Comparison of ENCODE assay signal across 10 cellular contexts in the genomic region with DNA sequence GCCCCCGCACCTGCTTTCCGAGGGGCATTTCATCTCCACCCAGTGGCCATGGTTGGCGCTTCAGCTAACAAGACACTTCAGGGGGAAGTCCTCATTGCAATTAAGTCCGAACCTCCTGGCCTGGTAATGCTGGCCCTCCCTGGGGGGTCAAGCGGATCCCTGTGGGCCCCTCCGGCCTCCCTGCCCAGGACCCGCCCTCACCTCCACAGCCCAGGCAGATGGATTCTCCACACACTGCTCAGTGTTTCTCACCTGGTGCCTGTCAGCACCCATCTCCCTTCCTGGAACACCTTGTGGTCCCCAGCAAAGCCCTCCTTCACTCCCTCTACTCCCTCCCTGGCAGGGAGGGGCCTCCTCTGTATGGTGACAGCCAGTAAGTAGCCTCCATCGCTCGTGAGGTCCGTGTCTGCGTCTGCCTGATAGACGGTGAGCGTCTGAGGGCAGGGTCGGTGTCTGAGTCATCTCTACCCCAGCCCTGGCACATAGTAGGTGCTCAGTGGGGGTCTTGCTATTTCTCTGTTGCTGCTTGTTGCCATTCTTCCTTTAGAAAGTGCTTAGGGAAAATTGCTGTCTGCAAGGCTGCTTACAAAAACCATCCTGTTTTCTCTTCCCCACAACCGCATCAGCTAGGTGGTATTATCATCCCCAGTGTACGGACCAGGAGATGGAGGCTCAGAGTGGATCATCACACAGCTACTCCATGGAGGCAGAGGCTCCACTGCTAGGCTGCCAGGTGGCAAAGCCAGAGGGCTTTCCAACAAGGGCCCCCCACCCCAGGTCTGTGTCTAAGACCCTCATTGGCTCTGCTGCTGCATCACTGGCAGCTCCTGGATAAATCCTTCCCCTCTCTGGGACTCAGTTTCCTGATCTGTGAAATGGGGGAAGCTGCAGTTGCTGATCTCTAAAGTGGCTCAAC. TPM values are rescaled to one million over a fixed set of nuclear protein-coding genes. Genes with fewer than 3 reads are reported as not detected.
DNase-seq lines count a peak whose midpoint lies in the region; ATAC-seq and TF ChIP-seq lines count a peak whose summit lies in the region.
"Had no signal": no experiment of that assay in that cellular context is flagged by ENCODE, and none has a peak within 500 bp of the region (broad histone marks: within the 10 kb centered on the region; RNA-seq: fewer than 3 reads in every experiment).

No MANE protein-coding gene starts in this region.

- peaks cover 60% of the 10 kb centered on the region for H3K4me1 Mint-ChIP-seq in Calu3 (ENCODE audit: low read depth, unreplicated experiment)

- H3K36me3 ChIP-seq in osteoblast (ENCODE audit: insufficient read depth, low read length) = no peaks in the 10 kb centered on the region
- H3K36me3 ChIP-seq in mucosa of descending colon (ENCODE audit: low read depth) = no peaks in the 10 kb centered on the region

- ATAC-seq in mucosa of descending colon (no peak), HG03342 (IDR thresholded peaks at IDR 0.05; ENCODE audit: unreplicated experiment) (no peak)

- peak overlapping the region; percentile 83 for H3K27ac Mint-ChIP-seq in Calu3 (ENCODE audit: unreplicated experiment)
- H3K27ac Mint-ChIP-seq: activated CD4-positive, alpha-beta memory T cell treated with anti-CD3 and anti-CD28 coated beads, Interleukin-2, amount 10 ng/mL, durations not matched to agents 7 days and 5 days had no signal

- H3K4me3 ChIP-seq in epithelial cell of proximal tubule (ENCODE audit: low read depth, low read length) (no peak overlapping the region), osteoblast (ENCODE audit: insufficient read depth, low read length) (no peak overlapping the region), mucosa of descending colon (no peak overlapping the region)

- no peaks in the 10 kb centered on the region for H4K20me1 ChIP-seq in osteoblast (ENCODE audit: insufficient read depth, low read length)

- no peaks in the 10 kb centered on the region for H3K9me3 Mint-ChIP-seq in Calu3 (ENCODE audit: low read depth, unreplicated experiment)
- H3K9me3 Mint-ChIP-seq: activated CD4-positive, alpha-beta memory T cell treated with anti-CD3 and anti-CD28 coated beads, Interleukin-2, amount 10 ng/mL, durations not matched to agents 7 days and 5 days had no signal

- peaks cover 64% of the 10 kb centered on the region for H3K4me1 ChIP-seq in osteoblast (ENCODE audit: insufficient read depth, low read length)
- H3K4me1 ChIP-seq in mucosa of descending colon (ENCODE audit: low read depth) = peaks cover 7% of the 10 kb centered on the region

- BruUV-seq in Calu3 (replicated peaks; lab: Mats Ljungman, UMichigan) = no TSS peak

- H3K4me3 Mint-ChIP-seq in Calu3 (ENCODE audit: low read depth, unreplicated experiment) = peak overlapping the region; percentile 50
- H3K4me3 Mint-ChIP-seq: activated CD4-positive, alpha-beta memory T cell treated with anti-CD3 and anti-CD28 coated beads, Interleukin-2, amount 10 ng/mL, durations not matched to agents 7 days and 5 days had no signal

- CTCF ChIA-PET in Calu3 (lab: Charles Lee) = interaction anchor here (1.0 to 1.4 kb wide), 2 partner anchors 12 to 16 kb away, joined by 3 to 10 read pairs; no protein-coding TSS in a partner anchor

- no peaks in the 10 kb centered on the region for H3K27me3 ChIP-seq in osteoblast (ENCODE audit: insufficient read depth, low read length)

- H3K9me3 ChIP-seq in osteoblast (ENCODE audit: low read depth, low read length) = no peaks in the 10 kb centered on the region
- H3K9me3 ChIP-seq in mucosa of descending colon = no peaks in the 10 kb centered on the region

- TF ChIP-seq CTCF in Calu3 (IDR thresholded peaks at IDR 0.05; ENCODE audit: unreplicated experiment) (no peak), epithelial cell of proximal tubule (conservative IDR thresholded peaks at IDR 0.05; ENCODE audit: low read depth, low read length) (peak; percentile 9), osteoblast (IDR thresholded peaks at IDR 0.05; ENCODE audit: extremely low read depth, low read depth, low read length) (peak; percentile 17), mucosa of descending colon (IDR thresholded peaks at IDR 0.05) (no peak)

- peak overlapping the region; percentile 22 for H3K4me2 ChIP-seq in osteoblast (ENCODE audit: insufficient read depth, low read length)

- no peaks in the 10 kb centered on the region for H3K79me2 ChIP-seq in osteoblast (ENCODE audit: insufficient read depth, low read length)

- no peaks in the 10 kb centered on the region for H3K27me3 Mint-ChIP-seq in Calu3 (ENCODE audit: unreplicated experiment)

- H2AFZ ChIP-seq in osteoblast (ENCODE audit: low read length) = no peak overlapping the region

- no peak for DNase-seq in Calu3
- peak; percentile 64 for DNase-seq in NCI-H69 (lab: John Stamatoyannopoulos, UW)
- no peak for DNase-seq in epithelial cell of proximal tubule (ENCODE audit: low read depth)
- peak; percentile 71 for DNase-seq in osteoblast (ENCODE audit: insufficient read length, low spot score, missing footprints)
- DNase-seq in mucosa of descending colon = no peak
- DNase-seq in retina = no peak
- DNase-seq in activated CD4-positive, CD25-positive, alpha-beta regulatory T cell (lab: John Stamatoyannopoulos, UW) = no peak
- DNase-seq: activated CD4-positive, alpha-beta memory T cell treated with anti-CD3 and anti-CD28 coated beads, Interleukin-2, amount 10 ng/mL, durations not matched to agents 7 days and 5 days; erythroblast had no signal

- H3K36me3 Mint-ChIP-seq in Calu3 (ENCODE audit: insufficient read depth, unreplicated experiment) = peaks cover 7% of the 10 kb centered on the region

- H3K27ac ChIP-seq in osteoblast (ENCODE audit: low read depth, low read length) = peak overlapping the region; percentile 84

- intact Hi-C loops in Calu3 (cut with micrococcal nuclease; ENCODE audit: unreplicated experiment) = no loop called here
- intact Hi-C loops in mucosa of descending colon (cut with DNase I, micrococcal nuclease) = no loop called here

RNA-seq across cellular contexts. Expression of a gene that starts 39.7 kb away (rescaled TPM):
- total RNA-seq in Calu3 (2022) (2.5 and 4.7 TPM in 2 replicates), epithelial cell of proximal tubule (10.1 and 25.1 TPM in 2 replicates), osteoblast (38.0 and 46.7 TPM in 2 replicates), mucosa of descending colon (10 to 100 TPM in 1 of 3 donors, 1 to 10 TPM in 2; 5.4 to 82.5 (median 8.1) TPM)
- total RNA-seq: activated CD4-positive, alpha-beta memory T cell treated with anti-CD3 and anti-CD28 coated beads, Interleukin-2, amount 10 ng/mL, durations not matched to agents 7 days and 5 days had no signal

Comparison
In these comparisons a context has a peak if more than half of its experiments do, and no peak if none do; other contexts are left out.
1. DNase-seq: peak in NCI-H69 (single experiment) and osteoblast (single experiment); none in Calu3 (single experiment), epithelial cell of proximal tubule (single experiment), mucosa of descending colon (0 of 3), retina (single experiment) and activated CD4-positive, CD25-positive, alpha-beta regulatory T cell (0 of 4).
2. CTCF ChIP-seq: peak in epithelial cell of proximal tubule (single experiment) and osteoblast (single experiment); none in Calu3 (single experiment) and mucosa of descending colon (single experiment).